ENCODE assay signal across 1 cellular context in the genomic region with DNA sequence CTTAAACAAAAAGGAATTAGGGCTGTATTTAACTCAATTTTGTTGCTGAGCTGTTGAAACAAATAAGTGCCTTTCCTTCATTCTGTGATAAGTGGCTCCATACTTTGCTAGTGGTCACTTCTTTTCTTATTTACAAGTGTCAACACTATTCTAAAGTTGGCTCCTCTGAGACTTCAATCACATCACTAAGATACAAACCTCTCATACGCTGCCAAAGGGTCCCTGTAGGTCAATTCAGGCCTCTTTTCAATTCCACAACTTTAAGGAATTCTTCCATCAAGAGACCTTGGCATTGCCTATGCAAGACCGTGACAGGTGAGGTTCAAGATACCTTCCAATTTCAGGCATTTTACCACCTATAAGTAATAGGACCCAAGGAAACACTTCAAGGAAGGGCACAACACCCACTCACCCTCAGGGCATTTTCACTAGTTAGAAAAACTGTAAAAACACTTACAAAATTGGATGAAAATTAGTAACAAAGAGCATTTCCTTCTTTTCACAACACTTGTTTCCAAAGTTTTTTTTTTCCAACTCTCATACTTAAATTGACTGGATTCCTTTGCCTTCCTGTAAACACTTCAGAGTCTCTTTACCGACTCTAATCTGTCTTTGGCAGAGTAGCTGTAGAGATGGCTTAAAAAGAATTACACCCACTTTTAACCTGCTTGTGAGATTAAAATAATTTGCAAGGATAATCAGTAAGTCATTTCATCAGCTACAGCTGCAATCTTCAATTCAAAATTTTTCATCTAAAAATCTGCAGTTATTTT.
A peak's percentile ranks its signal among the peaks of the same experiment; 100 is the strongest.
TF ChIP-seq lines count a peak whose summit lies in the region.

No MANE protein-coding gene starts in this region.

TF ChIP-seq in HEK293, 187 proteins besides CTCF, POLR2A, EP300 and RAD21 (continued from another document):
- TF ChIP-seq, protein P1, sequence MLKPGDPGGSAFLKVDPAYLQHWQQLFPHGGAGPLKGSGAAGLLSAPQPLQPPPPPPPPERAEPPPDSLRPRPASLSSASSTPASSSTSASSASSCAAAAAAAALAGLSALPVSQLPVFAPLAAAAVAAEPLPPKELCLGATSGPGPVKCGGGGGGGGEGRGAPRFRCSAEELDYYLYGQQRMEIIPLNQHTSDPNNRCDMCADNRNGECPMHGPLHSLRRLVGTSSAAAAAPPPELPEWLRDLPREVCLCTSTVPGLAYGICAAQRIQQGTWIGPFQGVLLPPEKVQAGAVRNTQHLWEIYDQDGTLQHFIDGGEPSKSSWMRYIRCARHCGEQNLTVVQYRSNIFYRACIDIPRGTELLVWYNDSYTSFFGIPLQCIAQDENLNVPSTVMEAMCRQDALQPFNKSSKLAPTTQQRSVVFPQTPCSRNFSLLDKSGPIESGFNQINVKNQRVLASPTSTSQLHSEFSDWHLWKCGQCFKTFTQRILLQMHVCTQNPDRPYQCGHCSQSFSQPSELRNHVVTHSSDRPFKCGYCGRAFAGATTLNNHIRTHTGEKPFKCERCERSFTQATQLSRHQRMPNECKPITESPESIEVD (tag by site-specific recombination; IDR thresholded peaks at IDR 0.05): peak; percentile 67
- no peak for TF ChIP-seq ZNF366 (tag by site-specific recombination; conservative IDR thresholded peaks at IDR 0.05)
